In the genomic region with DNA sequence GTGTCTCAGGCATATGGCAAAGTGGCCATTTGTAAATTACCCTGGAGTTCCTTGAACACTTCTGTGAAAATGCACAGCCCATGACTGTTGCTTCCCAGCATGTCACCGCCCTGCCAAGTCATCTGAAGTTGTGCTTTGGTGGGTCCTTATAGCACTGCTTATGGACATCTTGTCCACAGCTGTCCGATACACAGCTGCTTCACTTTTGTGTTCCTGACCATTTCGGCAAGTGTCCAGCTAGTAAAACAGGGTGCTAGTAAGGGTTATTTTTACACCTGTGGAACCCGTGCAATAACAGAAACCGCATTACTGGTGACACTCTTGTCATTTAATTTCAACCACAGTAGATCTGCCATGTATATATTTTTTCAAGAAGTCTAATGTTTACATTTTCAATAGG, we compare ENCODE assay signal across 13 cellular contexts. TPM values are rescaled to one million over a fixed set of nuclear protein-coding genes. Genes with fewer than 3 reads are reported as not detected.
DNase-seq lines count a peak whose midpoint lies in the region; ATAC-seq, FAIRE-seq and TF ChIP-seq lines count a peak whose summit lies in the region.
"Had no signal": no experiment of that assay in that cellular context is flagged by ENCODE, and none has a peak within 500 bp of the region (broad histone marks: within the 10 kb centered on the region; RNA-seq: fewer than 3 reads in every experiment).

No MANE protein-coding gene starts in this region.

- TF ChIP-seq CTCF in GM12878 (IDR thresholded peaks at IDR 0.05 in 2 of 3, conservative IDR thresholded peaks at IDR 0.05 in 1 of 3; ENCODE audit: control insufficient read depth in 2 of 3, extremely low read depth in 1 of 3, insufficient read depth in 1 of 3, low read depth in 3 of 3, low read length in 3 of 3) = no peak

- no peak overlapping the region for H2AFZ ChIP-seq in GM12878 (ENCODE audit: control insufficient read depth, low read depth, low read length)
- H2AFZ ChIP-seq: parathyroid adenoma had no signal

- peaks cover 40% of the 10 kb centered on the region for H3K4me1 ChIP-seq in GM12878 (ENCODE audit: control insufficient read depth, insufficient read depth, low read length)
- H3K4me1 ChIP-seq: colonic mucosa, parathyroid adenoma had no signal

- POLR2A ChIA-PET in GM12878 (lab: Charles Lee) = interaction anchor here (0.7 to 3.4 kb wide), 8 partner anchors 16 to 80 kb away, joined by 3 to 12 read pairs (median 4); no protein-coding TSS in a partner anchor

- H3K4me2 ChIP-seq in GM12878 (ENCODE audit: control insufficient read depth, insufficient read depth) = peak overlapping the region; percentile 94; the same call in 1 of the 2 replicates

- TF ChIP-seq EP300 in GM12878 (IDR thresholded peaks at IDR 0.05; ENCODE audit: borderline replicate concordance in 1 of 2, control insufficient read depth in 1 of 2, low read depth in 2 of 2, low read length in 2 of 2) = no peak

- intact Hi-C loops in GM12878 (cut with micrococcal nuclease; ENCODE audit: unreplicated experiment) = no loop called here

- RAD21 ChIA-PET in GM12878 (lab: Charles Lee; ENCODE audit: unreplicated experiment) = interaction anchor here (0.5 to 5.3 kb wide), 12 partner anchors 9 to 79 kb away, joined by 3 to 48 read pairs (median 6); no protein-coding TSS in a partner anchor

- H3K27me3 Mint-ChIP-seq in activated T-cell treated with anti-CD3 and anti-CD28 coated beads, Interleukin-2, amount 50 U/mL, for 72 hours (ENCODE audit: low read depth) = no peaks in the 10 kb centered on the region

- H3K27ac ChIP-seq in GM12878 (ENCODE audit: control insufficient read depth, insufficient read depth) = peak overlapping the region; percentile 82
- H3K27ac ChIP-seq: colonic mucosa, parathyroid adenoma had no signal

- H3K4me3 ChIP-seq in GM12878 = no peak overlapping the region
- H3K4me3 ChIP-seq: colonic mucosa had no signal

- BruUV-seq in GM12878 (replicated peaks; lab: Mats Ljungman, UMichigan) = no TSS peak

- peak overlapping the region; percentile 78 to 85 for H3K4me3 Mint-ChIP-seq in activated T-cell treated with anti-CD3 and anti-CD28 coated beads, Interleukin-2, amount 50 U/mL, for 72 hours
- peak overlapping the region; percentile 69 for H3K4me3 Mint-ChIP-seq in stimulated activated effector memory CD8-positive, alpha-beta T cell treated with anti-CD3 and anti-CD28 coated beads, Interleukin-12 subunit alpha, Interleukin-12 subunit beta, amount 100 ng/mL, for 72 hours

- peaks cover 99% of the 10 kb centered on the region for H3K79me2 ChIP-seq in GM12878 (ENCODE audit: control insufficient read depth, insufficient read depth, low read length)

- no peak for TF ChIP-seq RAD21 in GM12878 (IDR thresholded peaks at IDR 0.05; ENCODE audit: insufficient read depth, low read depth, low read length)

- in situ Hi-C loops in GM12878 (cut with MboI) = no loop called here

- H3K4me1 Mint-ChIP-seq in activated T-cell treated with anti-CD3 and anti-CD28 coated beads, Interleukin-2, amount 50 U/mL, for 72 hours (ENCODE audit: low read depth) = peaks cover 92% of the 10 kb centered on the region
- H3K4me1 Mint-ChIP-seq in stimulated activated effector memory CD8-positive, alpha-beta T cell treated with anti-CD3 and anti-CD28 coated beads, Interleukin-12 subunit alpha, Interleukin-12 subunit beta, amount 100 ng/mL, for 72 hours = peaks cover 88% of the 10 kb centered on the region

- no peak overlapping the region for H3K9ac ChIP-seq in GM12878 (ENCODE audit: control insufficient read depth, insufficient read depth, low read length)
- H3K9ac ChIP-seq: parathyroid adenoma had no signal

- SMC1A ChIA-PET in GM12878 (lab: Charles Lee; ENCODE audit: uncharacterized antibody, unreplicated experiment) = interaction anchor here (0.6 to 11.0 kb wide), 13 partner anchors 8 to 300 kb away, joined by 3 to 107 read pairs (median 16); a partner anchor contains a TSS

- H3K27me3 ChIP-seq in GM12878 (replicated peaks in 1 of 2; ENCODE audit: control insufficient read depth in 2 of 2, insufficient read depth in 2 of 2, low read length in 1 of 2) = no peaks in the 10 kb centered on the region
- H3K27me3 ChIP-seq: colonic mucosa had no signal

- peaks cover 3% of the 10 kb centered on the region; the same call in 1 of the 2 replicates for H4K20me1 ChIP-seq in GM12878 (ENCODE audit: control insufficient read depth, insufficient read depth)

- no peak for FAIRE-seq in GM12878 (lab: Jason Lieb, UNC)

- TF ChIP-seq POLR2A in GM12878 (IDR thresholded peaks at IDR 0.05; ENCODE audit: low read depth, low read length) = no peak

- 17% methylated on average over 5 of the region's 5 CpGs for WGBS in GM12878 (ENCODE audit: insufficient coverage, insufficient replicate concordance, low lambda C conversion rate, missing lambda C conversion rate)

- H3K36me3 Mint-ChIP-seq in activated T-cell treated with anti-CD3 and anti-CD28 coated beads, Interleukin-2, amount 50 U/mL, for 72 hours (ENCODE audit: insufficient read depth in 2 of 2) = no peaks in the 10 kb centered on the region
- H3K36me3 Mint-ChIP-seq in stimulated activated effector memory CD8-positive, alpha-beta T cell treated with anti-CD3 and anti-CD28 coated beads, Interleukin-12 subunit alpha, Interleukin-12 subunit beta, amount 100 ng/mL, for 72 hours = peaks cover 40% of the 10 kb centered on the region

- no peak for DNase-seq in activated T-cell treated with anti-CD3 and anti-CD28 coated beads, Interleukin-2, amount 50 U/mL, for 72 hours
- no peak for DNase-seq in activated T-cell treated with anti-CD3 and anti-CD28 coated beads, Interleukin-2, amount 50 U/mL, for 48 hours
- DNase-seq in NAMALWA (ENCODE audit: low spot score) = peak; percentile 18
- no peak for DNase-seq in GM12878 (ENCODE audit: low read depth, low spot score)
- peak in 1 of 2 donors; percentile 50 for DNase-seq in stimulated activated effector memory CD8-positive, alpha-beta T cell treated with anti-CD3 and anti-CD28 coated beads, Interleukin-12 subunit alpha, Interleukin-12 subunit beta, amount 100 ng/mL, for 72 hours (ENCODE audit: low spot score in 2 of 2)
- DNase-seq in RKO (ENCODE audit: low spot score) = no peak
- no peak for DNase-seq in effector CD4-positive, alpha-beta T cell
- DNase-seq: colonic mucosa, KBM-7, mesendoderm, NCI-H1930 had no signal

- no peaks in the 10 kb centered on the region for H3K9me3 Mint-ChIP-seq in activated T-cell treated with anti-CD3 and anti-CD28 coated beads, Interleukin-2, amount 50 U/mL, for 72 hours
- H3K9me3 Mint-ChIP-seq in stimulated activated effector memory CD8-positive, alpha-beta T cell treated with anti-CD3 and anti-CD28 coated beads, Interleukin-12 subunit alpha, Interleukin-12 subunit beta, amount 100 ng/mL, for 72 hours = no peaks in the 10 kb centered on the region

- H3K9me3 ChIP-seq in GM12878 (replicated peaks; ENCODE audit: control insufficient read depth, insufficient read depth, low read length) = no peaks in the 10 kb centered on the region
- H3K9me3 ChIP-seq: colonic mucosa had no signal

- H3K36me3 ChIP-seq in GM12878 (ENCODE audit: control insufficient read depth in 2 of 2, insufficient read depth in 2 of 2, low read length in 1 of 2) = no peaks in the 10 kb centered on the region; a peak in 2 of 4 replicates
- H3K36me3 ChIP-seq: colonic mucosa had no signal

- CTCF ChIA-PET in GM12878 (lab: Yijun Ruan, JAX) = interaction anchor here (0.6 to 1.8 kb wide), 7 partner anchors 9 to 79 kb away, joined by 3 to 5 read pairs (median 3); no protein-coding TSS in a partner anchor

- H3K27ac Mint-ChIP-seq in activated T-cell treated with anti-CD3 and anti-CD28 coated beads, Interleukin-2, amount 50 U/mL, for 72 hours = peak overlapping the region; percentile 95
- peak overlapping the region; percentile 99 for H3K27ac Mint-ChIP-seq in stimulated activated effector memory CD8-positive, alpha-beta T cell treated with anti-CD3 and anti-CD28 coated beads, Interleukin-12 subunit alpha, Interleukin-12 subunit beta, amount 100 ng/mL, for 72 hours

- no peak for ATAC-seq in activated T-cell treated with anti-CD3 and anti-CD28 coated beads, Interleukin-2, amount 50 U/mL, for 72 hours (replicated peaks in 1 of 2)
- ATAC-seq in GM12878 (no peak), GM18868 (IDR thresholded peaks at IDR 0.05; ENCODE audit: unreplicated experiment) (no peak)
- ATAC-seq in stimulated activated effector memory CD8-positive, alpha-beta T cell treated with anti-CD3 and anti-CD28 coated beads, Interleukin-12 subunit alpha, Interleukin-12 subunit beta, amount 100 ng/mL, for 72 hours = no peak

TF ChIP-seq in GM12878, 131 proteins besides CTCF, POLR2A, EP300 and RAD21 (continues in another document):
- 0 out of 2 replicates have a peak, but pooled peaks have one; percentile 21 for TF ChIP-seq MTA2 (IDR thresholded peaks at IDR 0.05; ENCODE audit: low read depth)
- 0 out of 2 replicates have a peak, but pooled peaks have one; percentile 15 for TF ChIP-seq YY1 (IDR thresholded peaks at IDR 0.05; ENCODE audit: low read depth, low read length)
- TF ChIP-seq CREM (IDR thresholded peaks at IDR 0.05; ENCODE audit: low read depth) = 0 out of 2 replicates have a peak, but pooled peaks have one; percentile 8
- peak; percentile 73 for TF ChIP-seq RUNX3 (IDR thresholded peaks at IDR 0.05; ENCODE audit: low read length)
- no peak for TF ChIP-seq NFIC (IDR thresholded peaks at IDR 0.05; ENCODE audit: low read depth, low read length)
- peak; percentile 22; the same call in 1 of the 2 replicates for TF ChIP-seq CBFB (IDR thresholded peaks at IDR 0.05; ENCODE audit: low read depth)
- peak in 1 of 2 experiments; percentile 68; a peak in 3 of 4 replicates for TF ChIP-seq BHLHE40 (IDR thresholded peaks at IDR 0.05; ENCODE audit: borderline replicate concordance in 1 of 2, low read depth in 2 of 2, low read length in 1 of 2)

RNA-seq across cellular contexts. Expression of a gene that starts 29.7 kb away (rescaled TPM):
- total RNA-seq in activated T-cell treated with anti-CD3 and anti-CD28 coated beads, Interleukin-2, amount 50 U/mL, for 72 hours = 100 to 1,000 TPM; 104 to 138 TPM
- total RNA-seq in GM12878 (2013; cell fraction: nucleolus; rRNA removed) = 75.2 and 80.8 TPM in 2 replicates
- total RNA-seq in GM12878 (2014; rRNA removed) = 66.1 and 76.6 TPM in 2 replicates
- 138 and 139 TPM in 2 replicates for total RNA-seq in GM12878 (2014; rRNA removed; fragmentation: Illumina TruSeq; extraction: Trizol)
- total RNA-seq in GM12878 (2021) = 107 and 110 TPM in 2 replicates
- 65.1 TPM for polyA plus RNA-seq in GM12878 (2011; ENCODE audit: low read depth)
- 74.2 and 111 TPM in 2 replicates for polyA plus RNA-seq in GM12878 (2011; rRNA removed)
- polyA plus RNA-seq in GM12878 (2011; cell fraction: cytosol; rRNA removed) = 37.6 and 45.3 TPM in 2 replicates
- polyA plus RNA-seq in GM12878 (2011; cell fraction: nucleus; rRNA removed) = 30.4 and 31.2 TPM in 2 replicates
- 50.1 and 66.8 TPM in 2 replicates for polyA plus RNA-seq in GM12878 (2012)
- 120 and 188 TPM in 2 replicates for polyA plus RNA-seq in GM12878 (2014; fragmentation: Illumina TruSeq; extraction: Trizol)
- 100 to 1,000 TPM in 1 of 2 experiments, 10 to 100 TPM in 1; 54.3 to 103 TPM for polyA plus RNA-seq in GM12878 (2014; fragmentation: Nextera tagmentation; extraction: Ambion mirVana)
- polyA plus RNA-seq in GM12878 (2014; rRNA removed) = 63.4 and 82.4 TPM in 2 replicates
- polyA plus RNA-seq in GM12878 (2016; fragmentation: Nextera tagmentation; extraction: Ambion mirVana) = 10 to 100 TPM; 84.1 to 84.8 TPM
- polyA minus RNA-seq in GM12878 (2011; rRNA and poly(A)+ RNA removed) = 81.0 and 112 TPM in 2 replicates
- polyA minus RNA-seq in GM12878 (2011; cell fraction: cytosol; rRNA and poly(A)+ RNA removed) = 36.2 and 39.6 TPM in 2 replicates
- 36.8 and 50.8 TPM in 2 replicates for polyA minus RNA-seq in GM12878 (2011; cell fraction: nucleus; rRNA and poly(A)+ RNA removed)
